1 cellular context compared by ENCODE assay signal in the genomic region with DNA sequence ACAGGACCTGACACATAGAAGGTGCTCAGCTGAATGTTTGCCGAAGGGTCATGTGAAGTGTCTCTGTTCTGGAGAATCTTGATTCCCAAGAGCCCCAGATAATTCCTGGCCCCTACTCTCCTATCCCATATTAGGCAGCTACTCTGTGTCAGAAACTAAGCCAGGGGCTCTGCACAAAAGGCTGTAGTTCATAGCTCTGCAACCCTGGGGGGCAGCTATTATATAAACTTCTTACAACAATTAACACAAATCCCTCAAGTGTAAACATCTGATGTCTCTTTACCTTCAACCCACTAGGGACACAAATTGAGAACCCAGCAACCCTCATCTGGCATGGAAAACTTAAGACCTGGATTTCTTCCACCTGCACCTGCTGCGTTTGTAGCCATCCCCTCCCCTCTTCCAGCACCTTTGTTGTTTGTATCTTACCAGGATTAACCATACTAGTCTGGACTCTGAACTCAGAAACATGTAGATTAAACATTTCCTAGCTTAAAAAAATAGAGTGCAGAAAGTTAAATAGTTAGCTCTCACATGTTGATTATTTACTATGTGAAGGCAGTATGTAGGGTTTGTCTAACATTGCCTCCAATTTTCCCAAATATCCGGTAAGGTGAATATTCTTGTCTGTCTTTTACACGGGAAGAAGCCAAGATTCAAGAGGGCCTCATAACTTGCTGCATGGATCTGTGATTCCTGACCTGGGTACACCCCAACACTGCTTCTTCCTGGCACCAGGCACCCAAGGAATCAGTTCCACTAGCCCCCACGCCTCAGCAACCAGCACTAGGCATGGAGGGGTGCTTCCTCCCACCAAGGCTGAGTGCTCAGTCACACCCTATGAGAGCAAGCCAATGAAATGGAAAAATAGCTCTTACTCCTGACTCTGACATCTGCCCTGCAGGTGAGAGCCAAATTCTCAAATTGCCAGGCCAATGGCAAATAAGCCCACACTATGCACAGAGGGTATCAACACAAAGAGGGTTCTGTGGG.
TF ChIP-seq lines count a peak whose summit lies in the region.

No MANE protein-coding gene starts in this region.

TF ChIP-seq in HepG2, 621 proteins besides CTCF, POLR2A, EP300 and RAD21 (continued from another document and continues in another):
- TF ChIP-seq, protein P1, sequence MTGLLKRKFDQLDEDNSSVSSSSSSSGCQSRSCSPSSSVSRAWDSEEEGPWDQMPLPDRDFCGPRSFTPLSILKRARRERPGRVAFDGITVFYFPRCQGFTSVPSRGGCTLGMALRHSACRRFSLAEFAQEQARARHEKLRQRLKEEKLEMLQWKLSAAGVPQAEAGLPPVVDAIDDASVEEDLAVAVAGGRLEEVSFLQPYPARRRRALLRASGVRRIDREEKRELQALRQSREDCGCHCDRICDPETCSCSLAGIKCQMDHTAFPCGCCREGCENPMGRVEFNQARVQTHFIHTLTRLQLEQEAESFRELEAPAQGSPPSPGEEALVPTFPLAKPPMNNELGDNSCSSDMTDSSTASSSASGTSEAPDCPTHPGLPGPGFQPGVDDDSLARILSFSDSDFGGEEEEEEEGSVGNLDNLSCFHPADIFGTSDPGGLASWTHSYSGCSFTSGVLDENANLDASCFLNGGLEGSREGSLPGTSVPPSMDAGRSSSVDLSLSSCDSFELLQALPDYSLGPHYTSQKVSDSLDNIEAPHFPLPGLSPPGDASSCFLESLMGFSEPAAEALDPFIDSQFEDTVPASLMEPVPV (CRISPR knock-in tag; IDR thresholded peaks at IDR 0.05): no peak
- no peak for TF ChIP-seq NBN (conservative IDR thresholded peaks at IDR 0.05)
- no peak for TF ChIP-seq ZNF235 (CRISPR knock-in tag; IDR thresholded peaks at IDR 0.05; ENCODE audit: borderline replicate concordance)
- TF ChIP-seq GATAD2A (CRISPR knock-in tag; IDR thresholded peaks at IDR 0.05): peak; percentile 67
- TF ChIP-seq ZNF674 (CRISPR knock-in tag; IDR thresholded peaks at IDR 0.05; ENCODE audit: low read depth): no peak
- peak; percentile 11; the same call in 1 of the 2 replicates for TF ChIP-seq SOX5 (CRISPR knock-in tag; IDR thresholded peaks at IDR 0.05; ENCODE audit: borderline replicate concordance)
- peak; percentile 68 for TF ChIP-seq HNF4A (CRISPR knock-in tag; IDR thresholded peaks at IDR 0.05)
- no peak for TF ChIP-seq FOSL2 (CRISPR knock-in tag; IDR thresholded peaks at IDR 0.05)
- no peak for TF ChIP-seq NFKBIZ (CRISPR knock-in tag; IDR thresholded peaks at IDR 0.05)
- TF ChIP-seq, protein P2, sequence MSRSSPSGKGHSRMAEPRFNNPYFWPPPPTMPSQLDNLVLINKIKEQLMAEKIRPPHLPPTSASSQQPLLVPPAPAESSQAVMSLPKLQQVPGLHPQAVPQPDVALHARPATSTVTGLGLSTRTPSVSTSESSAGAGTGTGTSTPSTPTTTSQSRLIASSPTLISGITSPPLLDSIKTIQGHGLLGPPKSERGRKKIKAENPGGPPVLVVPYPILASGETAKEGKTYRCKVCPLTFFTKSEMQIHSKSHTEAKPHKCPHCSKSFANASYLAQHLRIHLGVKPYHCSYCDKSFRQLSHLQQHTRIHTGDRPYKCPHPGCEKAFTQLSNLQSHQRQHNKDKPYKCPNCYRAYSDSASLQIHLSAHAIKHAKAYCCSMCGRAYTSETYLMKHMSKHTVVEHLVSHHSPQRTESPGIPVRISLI (CRISPR knock-in tag; IDR thresholded peaks at IDR 0.05; ENCODE audit: borderline replicate concordance): peak; percentile 55; the same call in 1 of the 2 replicates
- no peak for TF ChIP-seq ZNF552 (CRISPR knock-in tag; IDR thresholded peaks at IDR 0.05; ENCODE audit: borderline replicate concordance)
- no peak for TF ChIP-seq RFX1 (IDR thresholded peaks at IDR 0.05)
- no peak for TF ChIP-seq ZSCAN31 (CRISPR knock-in tag; IDR thresholded peaks at IDR 0.05; ENCODE audit: low read depth)
- no peak for TF ChIP-seq NR2F2 (IDR thresholded peaks at IDR 0.05; ENCODE audit: borderline replicate concordance, low read depth)
- TF ChIP-seq, protein P3, sequence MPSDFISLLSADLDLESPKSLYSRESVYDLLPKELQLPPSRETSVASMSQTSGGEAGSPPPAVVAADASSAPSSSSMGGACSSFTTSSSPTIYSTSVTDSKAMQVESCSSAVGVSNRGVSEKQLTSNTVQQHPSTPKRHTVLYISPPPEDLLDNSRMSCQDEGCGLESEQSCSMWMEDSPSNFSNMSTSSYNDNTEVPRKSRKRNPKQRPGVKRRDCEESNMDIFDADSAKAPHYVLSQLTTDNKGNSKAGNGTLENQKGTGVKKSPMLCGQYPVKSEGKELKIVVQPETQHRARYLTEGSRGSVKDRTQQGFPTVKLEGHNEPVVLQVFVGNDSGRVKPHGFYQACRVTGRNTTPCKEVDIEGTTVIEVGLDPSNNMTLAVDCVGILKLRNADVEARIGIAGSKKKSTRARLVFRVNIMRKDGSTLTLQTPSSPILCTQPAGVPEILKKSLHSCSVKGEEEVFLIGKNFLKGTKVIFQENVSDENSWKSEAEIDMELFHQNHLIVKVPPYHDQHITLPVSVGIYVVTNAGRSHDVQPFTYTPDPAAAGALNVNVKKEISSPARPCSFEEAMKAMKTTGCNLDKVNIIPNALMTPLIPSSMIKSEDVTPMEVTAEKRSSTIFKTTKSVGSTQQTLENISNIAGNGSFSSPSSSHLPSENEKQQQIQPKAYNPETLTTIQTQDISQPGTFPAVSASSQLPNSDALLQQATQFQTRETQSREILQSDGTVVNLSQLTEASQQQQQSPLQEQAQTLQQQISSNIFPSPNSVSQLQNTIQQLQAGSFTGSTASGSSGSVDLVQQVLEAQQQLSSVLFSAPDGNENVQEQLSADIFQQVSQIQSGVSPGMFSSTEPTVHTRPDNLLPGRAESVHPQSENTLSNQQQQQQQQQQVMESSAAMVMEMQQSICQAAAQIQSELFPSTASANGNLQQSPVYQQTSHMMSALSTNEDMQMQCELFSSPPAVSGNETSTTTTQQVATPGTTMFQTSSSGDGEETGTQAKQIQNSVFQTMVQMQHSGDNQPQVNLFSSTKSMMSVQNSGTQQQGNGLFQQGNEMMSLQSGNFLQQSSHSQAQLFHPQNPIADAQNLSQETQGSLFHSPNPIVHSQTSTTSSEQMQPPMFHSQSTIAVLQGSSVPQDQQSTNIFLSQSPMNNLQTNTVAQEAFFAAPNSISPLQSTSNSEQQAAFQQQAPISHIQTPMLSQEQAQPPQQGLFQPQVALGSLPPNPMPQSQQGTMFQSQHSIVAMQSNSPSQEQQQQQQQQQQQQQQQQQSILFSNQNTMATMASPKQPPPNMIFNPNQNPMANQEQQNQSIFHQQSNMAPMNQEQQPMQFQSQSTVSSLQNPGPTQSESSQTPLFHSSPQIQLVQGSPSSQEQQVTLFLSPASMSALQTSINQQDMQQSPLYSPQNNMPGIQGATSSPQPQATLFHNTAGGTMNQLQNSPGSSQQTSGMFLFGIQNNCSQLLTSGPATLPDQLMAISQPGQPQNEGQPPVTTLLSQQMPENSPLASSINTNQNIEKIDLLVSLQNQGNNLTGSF (CRISPR knock-in tag; IDR thresholded peaks at IDR 0.05): no peak
- TF ChIP-seq, protein P4, sequence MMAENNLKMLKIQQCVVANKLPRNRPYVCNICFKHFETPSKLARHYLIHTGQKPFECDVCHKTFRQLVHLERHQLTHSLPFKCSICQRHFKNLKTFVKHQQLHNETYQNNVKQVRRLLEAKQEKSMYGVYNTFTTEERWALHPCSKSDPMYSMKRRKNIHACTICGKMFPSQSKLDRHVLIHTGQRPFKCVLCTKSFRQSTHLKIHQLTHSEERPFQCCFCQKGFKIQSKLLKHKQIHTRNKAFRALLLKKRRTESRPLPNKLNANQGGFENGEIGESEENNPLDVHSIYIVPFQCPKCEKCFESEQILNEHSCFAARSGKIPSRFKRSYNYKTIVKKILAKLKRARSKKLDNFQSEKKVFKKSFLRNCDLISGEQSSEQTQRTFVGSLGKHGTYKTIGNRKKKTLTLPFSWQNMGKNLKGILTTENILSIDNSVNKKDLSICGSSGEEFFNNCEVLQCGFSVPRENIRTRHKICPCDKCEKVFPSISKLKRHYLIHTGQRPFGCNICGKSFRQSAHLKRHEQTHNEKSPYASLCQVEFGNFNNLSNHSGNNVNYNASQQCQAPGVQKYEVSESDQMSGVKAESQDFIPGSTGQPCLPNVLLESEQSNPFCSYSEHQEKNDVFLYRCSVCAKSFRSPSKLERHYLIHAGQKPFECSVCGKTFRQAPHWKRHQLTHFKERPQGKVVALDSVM (CRISPR knock-in tag; IDR thresholded peaks at IDR 0.05): no peak
- TF ChIP-seq, protein P5, sequence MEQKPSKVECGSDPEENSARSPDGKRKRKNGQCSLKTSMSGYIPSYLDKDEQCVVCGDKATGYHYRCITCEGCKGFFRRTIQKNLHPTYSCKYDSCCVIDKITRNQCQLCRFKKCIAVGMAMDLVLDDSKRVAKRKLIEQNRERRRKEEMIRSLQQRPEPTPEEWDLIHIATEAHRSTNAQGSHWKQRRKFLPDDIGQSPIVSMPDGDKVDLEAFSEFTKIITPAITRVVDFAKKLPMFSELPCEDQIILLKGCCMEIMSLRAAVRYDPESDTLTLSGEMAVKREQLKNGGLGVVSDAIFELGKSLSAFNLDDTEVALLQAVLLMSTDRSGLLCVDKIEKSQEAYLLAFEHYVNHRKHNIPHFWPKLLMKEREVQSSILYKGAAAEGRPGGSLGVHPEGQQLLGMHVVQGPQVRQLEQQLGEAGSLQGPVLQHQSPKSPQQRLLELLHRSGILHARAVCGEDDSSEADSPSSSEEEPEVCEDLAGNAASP (CRISPR knock-in tag; IDR thresholded peaks at IDR 0.05; ENCODE audit: borderline replicate concordance): no peak
- 0 out of 2 replicates have a peak, but pooled peaks have one; percentile 28 for TF ChIP-seq POLR2AphosphoS5 (IDR thresholded peaks at IDR 0.05; ENCODE audit: low read depth, low read length)
- no peak for TF ChIP-seq NFKB2 (CRISPR knock-in tag; IDR thresholded peaks at IDR 0.05; ENCODE audit: borderline replicate concordance)
- TF ChIP-seq, protein P6, sequence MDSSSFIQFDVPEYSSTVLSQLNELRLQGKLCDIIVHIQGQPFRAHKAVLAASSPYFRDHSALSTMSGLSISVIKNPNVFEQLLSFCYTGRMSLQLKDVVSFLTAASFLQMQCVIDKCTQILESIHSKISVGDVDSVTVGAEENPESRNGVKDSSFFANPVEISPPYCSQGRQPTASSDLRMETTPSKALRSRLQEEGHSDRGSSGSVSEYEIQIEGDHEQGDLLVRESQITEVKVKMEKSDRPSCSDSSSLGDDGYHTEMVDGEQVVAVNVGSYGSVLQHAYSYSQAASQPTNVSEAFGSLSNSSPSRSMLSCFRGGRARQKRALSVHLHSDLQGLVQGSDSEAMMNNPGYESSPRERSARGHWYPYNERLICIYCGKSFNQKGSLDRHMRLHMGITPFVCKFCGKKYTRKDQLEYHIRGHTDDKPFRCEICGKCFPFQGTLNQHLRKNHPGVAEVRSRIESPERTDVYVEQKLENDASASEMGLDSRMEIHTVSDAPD (CRISPR knock-in tag; IDR thresholded peaks at IDR 0.05): peak; percentile 44; the same call in 1 of the 2 replicates
- TF ChIP-seq ZKSCAN8 (CRISPR knock-in tag; IDR thresholded peaks at IDR 0.05; ENCODE audit: borderline replicate concordance): 0 out of 2 replicates have a peak, but pooled peaks have one; percentile 25
- TF ChIP-seq, protein P7, sequence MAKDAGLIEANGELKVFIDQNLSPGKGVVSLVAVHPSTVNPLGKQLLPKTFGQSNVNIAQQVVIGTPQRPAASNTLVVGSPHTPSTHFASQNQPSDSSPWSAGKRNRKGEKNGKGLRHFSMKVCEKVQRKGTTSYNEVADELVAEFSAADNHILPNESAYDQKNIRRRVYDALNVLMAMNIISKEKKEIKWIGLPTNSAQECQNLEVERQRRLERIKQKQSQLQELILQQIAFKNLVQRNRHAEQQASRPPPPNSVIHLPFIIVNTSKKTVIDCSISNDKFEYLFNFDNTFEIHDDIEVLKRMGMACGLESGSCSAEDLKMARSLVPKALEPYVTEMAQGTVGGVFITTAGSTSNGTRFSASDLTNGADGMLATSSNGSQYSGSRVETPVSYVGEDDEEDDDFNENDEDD (CRISPR knock-in tag; IDR thresholded peaks at IDR 0.05; ENCODE audit: borderline replicate concordance): no peak
- TF ChIP-seq ZMYM2 (CRISPR knock-in tag; IDR thresholded peaks at IDR 0.05): no peak
- no peak for TF ChIP-seq HNRNPLL (IDR thresholded peaks at IDR 0.05; ENCODE audit: low read depth, low read length, poor library complexity, severe bottlenecking)
- TF ChIP-seq, protein P8, sequence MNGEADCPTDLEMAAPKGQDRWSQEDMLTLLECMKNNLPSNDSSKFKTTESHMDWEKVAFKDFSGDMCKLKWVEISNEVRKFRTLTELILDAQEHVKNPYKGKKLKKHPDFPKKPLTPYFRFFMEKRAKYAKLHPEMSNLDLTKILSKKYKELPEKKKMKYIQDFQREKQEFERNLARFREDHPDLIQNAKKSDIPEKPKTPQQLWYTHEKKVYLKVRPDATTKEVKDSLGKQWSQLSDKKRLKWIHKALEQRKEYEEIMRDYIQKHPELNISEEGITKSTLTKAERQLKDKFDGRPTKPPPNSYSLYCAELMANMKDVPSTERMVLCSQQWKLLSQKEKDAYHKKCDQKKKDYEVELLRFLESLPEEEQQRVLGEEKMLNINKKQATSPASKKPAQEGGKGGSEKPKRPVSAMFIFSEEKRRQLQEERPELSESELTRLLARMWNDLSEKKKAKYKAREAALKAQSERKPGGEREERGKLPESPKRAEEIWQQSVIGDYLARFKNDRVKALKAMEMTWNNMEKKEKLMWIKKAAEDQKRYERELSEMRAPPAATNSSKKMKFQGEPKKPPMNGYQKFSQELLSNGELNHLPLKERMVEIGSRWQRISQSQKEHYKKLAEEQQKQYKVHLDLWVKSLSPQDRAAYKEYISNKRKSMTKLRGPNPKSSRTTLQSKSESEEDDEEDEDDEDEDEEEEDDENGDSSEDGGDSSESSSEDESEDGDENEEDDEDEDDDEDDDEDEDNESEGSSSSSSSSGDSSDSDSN (CRISPR knock-in tag; IDR thresholded peaks at IDR 0.05): no peak
- TF ChIP-seq ZNF530 (CRISPR knock-in tag; IDR thresholded peaks at IDR 0.05; ENCODE audit: low read depth): no peak
- TF ChIP-seq ZNF777 (CRISPR knock-in tag; IDR thresholded peaks at IDR 0.05): no peak
- TF ChIP-seq, protein P9, sequence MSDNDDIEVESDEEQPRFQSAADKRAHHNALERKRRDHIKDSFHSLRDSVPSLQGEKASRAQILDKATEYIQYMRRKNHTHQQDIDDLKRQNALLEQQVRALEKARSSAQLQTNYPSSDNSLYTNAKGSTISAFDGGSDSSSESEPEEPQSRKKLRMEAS (IDR thresholded peaks at IDR 0.05): 0 out of 2 replicates have a peak, but pooled peaks have one; percentile 38
- no peak; the same call in 1 of the 2 replicates for TF ChIP-seq ZMAT3 (CRISPR knock-in tag; conservative IDR thresholded peaks at IDR 0.05)
- TF ChIP-seq, protein P10, sequence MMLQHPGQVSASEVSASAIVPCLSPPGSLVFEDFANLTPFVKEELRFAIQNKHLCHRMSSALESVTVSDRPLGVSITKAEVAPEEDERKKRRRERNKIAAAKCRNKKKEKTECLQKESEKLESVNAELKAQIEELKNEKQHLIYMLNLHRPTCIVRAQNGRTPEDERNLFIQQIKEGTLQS (CRISPR knock-in tag; IDR thresholded peaks at IDR 0.05): no peak
- TF ChIP-seq HDAC2 (CRISPR knock-in tag; IDR thresholded peaks at IDR 0.05): peak; percentile 17; the same call in 1 of the 2 replicates
- TF ChIP-seq, protein P11, sequence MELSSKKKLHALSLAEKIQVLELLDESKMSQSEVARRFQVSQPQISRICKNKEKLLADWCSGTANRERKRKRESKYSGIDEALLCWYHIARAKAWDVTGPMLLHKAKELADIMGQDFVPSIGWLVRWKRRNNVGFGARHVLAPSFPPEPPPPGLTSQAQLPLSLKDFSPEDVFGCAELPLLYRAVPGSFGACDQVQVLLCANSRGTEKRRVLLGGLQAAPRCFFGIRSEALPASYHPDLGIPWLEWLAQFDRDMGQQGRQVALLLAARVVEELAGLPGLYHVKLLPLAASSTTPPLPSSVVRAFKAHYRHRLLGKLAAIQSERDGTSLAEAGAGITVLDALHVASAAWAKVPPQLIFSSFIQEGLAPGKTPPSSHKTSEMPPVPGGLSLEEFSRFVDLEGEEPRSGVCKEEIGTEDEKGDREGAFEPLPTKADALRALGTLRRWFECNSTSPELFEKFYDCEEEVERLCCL (CRISPR knock-in tag; IDR thresholded peaks at IDR 0.05; ENCODE audit: borderline replicate concordance): no peak
- TF ChIP-seq ZNF605 (CRISPR knock-in tag; IDR thresholded peaks at IDR 0.05): no peak
- no peak for TF ChIP-seq PHB2 (IDR thresholded peaks at IDR 0.05; ENCODE audit: partially characterized antibody)
- no peak for TF ChIP-seq MED8 (CRISPR knock-in tag; IDR thresholded peaks at IDR 0.05; ENCODE audit: insufficient replicate concordance)
